Comparison of ENCODE assay signal across 2 cellular contexts in the genomic region with DNA sequence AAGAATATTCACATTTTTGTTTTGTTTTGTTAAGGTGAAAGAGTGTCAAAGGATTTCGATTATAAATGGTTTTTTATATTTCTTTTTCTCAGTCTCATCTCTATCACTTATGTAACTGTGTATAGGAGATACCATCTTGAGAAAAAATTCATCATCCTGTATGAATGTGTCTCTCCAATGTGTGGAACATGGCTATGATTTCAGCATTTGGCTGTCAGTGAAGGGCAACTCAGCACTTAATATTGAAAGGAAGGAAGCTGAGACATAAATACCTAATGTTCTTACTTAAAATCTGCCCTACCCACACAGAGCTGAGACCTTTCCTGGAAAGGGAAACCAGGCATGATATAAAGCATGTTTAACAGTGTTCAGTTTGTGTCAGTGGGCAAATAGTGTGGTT.
TF ChIP-seq lines count a peak whose summit lies in the region.

No MANE protein-coding gene starts in this region.

TF ChIP-seq in SK-N-SH treated with all-trans-retinoic acid at 6 μM for 48 hours, 23 proteins besides CTCF, POLR2A, EP300 and RAD21 (continued from another document):
- TF ChIP-seq, protein P1, sequence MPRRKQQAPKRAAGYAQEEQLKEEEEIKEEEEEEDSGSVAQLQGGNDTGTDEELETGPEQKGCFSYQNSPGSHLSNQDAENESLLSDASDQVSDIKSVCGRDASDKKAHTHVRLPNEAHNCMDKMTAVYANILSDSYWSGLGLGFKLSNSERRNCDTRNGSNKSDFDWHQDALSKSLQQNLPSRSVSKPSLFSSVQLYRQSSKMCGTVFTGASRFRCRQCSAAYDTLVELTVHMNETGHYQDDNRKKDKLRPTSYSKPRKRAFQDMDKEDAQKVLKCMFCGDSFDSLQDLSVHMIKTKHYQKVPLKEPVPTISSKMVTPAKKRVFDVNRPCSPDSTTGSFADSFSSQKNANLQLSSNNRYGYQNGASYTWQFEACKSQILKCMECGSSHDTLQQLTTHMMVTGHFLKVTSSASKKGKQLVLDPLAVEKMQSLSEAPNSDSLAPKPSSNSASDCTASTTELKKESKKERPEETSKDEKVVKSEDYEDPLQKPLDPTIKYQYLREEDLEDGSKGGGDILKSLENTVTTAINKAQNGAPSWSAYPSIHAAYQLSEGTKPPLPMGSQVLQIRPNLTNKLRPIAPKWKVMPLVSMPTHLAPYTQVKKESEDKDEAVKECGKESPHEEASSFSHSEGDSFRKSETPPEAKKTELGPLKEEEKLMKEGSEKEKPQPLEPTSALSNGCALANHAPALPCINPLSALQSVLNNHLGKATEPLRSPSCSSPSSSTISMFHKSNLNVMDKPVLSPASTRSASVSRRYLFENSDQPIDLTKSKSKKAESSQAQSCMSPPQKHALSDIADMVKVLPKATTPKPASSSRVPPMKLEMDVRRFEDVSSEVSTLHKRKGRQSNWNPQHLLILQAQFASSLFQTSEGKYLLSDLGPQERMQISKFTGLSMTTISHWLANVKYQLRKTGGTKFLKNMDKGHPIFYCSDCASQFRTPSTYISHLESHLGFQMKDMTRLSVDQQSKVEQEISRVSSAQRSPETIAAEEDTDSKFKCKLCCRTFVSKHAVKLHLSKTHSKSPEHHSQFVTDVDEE (CRISPR knock-in tag; IDR thresholded peaks at IDR 0.05), result no peak

TF ChIP-seq in endothelial cell of umbilical vein, 7 proteins besides CTCF, POLR2A, EP300 and RAD21 (continued from another document):
- TF ChIP-seq FOS (IDR thresholded peaks at IDR 0.05; ENCODE audit: borderline replicate concordance, insufficient read depth, low read length), result peak; percentile 68
- TF ChIP-seq GATA2 (IDR thresholded peaks at IDR 0.05; ENCODE audit: insufficient read depth, insufficient read length, low read depth, low read length), result peak; percentile 83
- peak; percentile 34 for TF ChIP-seq POLR2AphosphoS5 (IDR thresholded peaks at IDR 0.05; ENCODE audit: insufficient read depth, low read depth, low read length)
- no peak for TF ChIP-seq MYC (IDR thresholded peaks at IDR 0.05; ENCODE audit: low read depth, low read length)
